In genomic region chr1:7500381-7501258, GRCh38 we compare ENCODE assay signal across 20 cellular contexts.
"Had no signal": no experiment of that assay in that cellular context is flagged by ENCODE, and none has a peak within 500 bp of the region (broad histone marks: within the 10 kb centered on the region; RNA-seq: fewer than 3 reads in every experiment).

No MANE protein-coding gene starts in this region.

- H3K4me3 Mint-ChIP-seq: memory B cell, naive B cell had no signal

- H3K4me1 Mint-ChIP-seq: memory B cell, naive B cell had no signal

- ATAC-seq: esophagus mucosa; gastrocnemius medialis; left ventricle myocardium superior; mucosa of descending colon; stimulated activated naive CD8-positive, alpha-beta T cell treated with anti-CD3 and anti-CD28 coated beads, Interleukin-15, Interleukin-2, amounts not matched to agents 100 U/mL and 50 U/mL, for 24 hours had no signal

- H3K36me3 Mint-ChIP-seq: memory B cell, naive B cell had no signal

- H3K27ac Mint-ChIP-seq: memory B cell, naive B cell had no signal

- H3K9me3 Mint-ChIP-seq: memory B cell, naive B cell had no signal

- H3K27me3 ChIP-seq: gastrocnemius medialis had no signal

- H3K4me3 ChIP-seq: gastrocnemius medialis, mucosa of descending colon, skin epidermis had no signal

- H3K27me3 Mint-ChIP-seq: memory B cell, naive B cell had no signal

- H3K27ac ChIP-seq: gastrocnemius medialis, skin epidermis had no signal

- H3K36me3 ChIP-seq: gastrocnemius medialis had no signal

- DNase-seq: activated CD4-positive, alpha-beta T cell treated with anti-CD3 and anti-CD28 coated beads for 1 hour; activated CD8-positive, alpha-beta memory T cell treated with anti-CD3 and anti-CD28 coated beads for 24 hours; activated CD8-positive, alpha-beta memory T cell treated with anti-CD3 and anti-CD28 coated beads, Interleukin-2, amount 50 U/mL, for 48 hours; activated effector memory CD4-positive, alpha-beta T cell treated with Interleukin-2 at 50 U/mL for 16 hours; activated naive CD4-positive, alpha-beta T cell treated with anti-CD3 and anti-CD28 coated beads, Interleukin-2, amount 50 U/mL, for 16 hours; activated T-cell treated with anti-CD3 and anti-CD28 coated beads, Interleukin-2, amount 50 U/mL, for 48 hours; aorta; cerebellar nuclear complex; effector CD4-positive, alpha-beta T cell; gastrocnemius medialis; left ventricle myocardium superior; mucosa of descending colon; naive B cell; stimulated activated naive CD8-positive, alpha-beta T cell treated with anti-CD3 and anti-CD28 coated beads, Interleukin-15, Interleukin-2, amounts not matched to agents 100 U/mL and 50 U/mL, for 24 hours; T-helper 1 cell; T1000; trophoblast cell had no signal

- H3K9me3 ChIP-seq: gastrocnemius medialis, mucosa of descending colon had no signal
